Comparison of ENCODE assay signal across 17 cellular contexts in genomic region chr1:8844421-8845063, GRCh38. TPM values are rescaled to one million over a fixed set of nuclear protein-coding genes. Genes with fewer than 3 reads are reported as not detected.
DNase-seq lines count a peak whose midpoint lies in the region; ATAC-seq and TF ChIP-seq lines count a peak whose summit lies in the region.
"Had no signal": no experiment of that assay in that cellular context is flagged by ENCODE, and none has a peak within 500 bp of the region (broad histone marks: within the 10 kb centered on the region; RNA-seq: fewer than 3 reads in every experiment).

No MANE protein-coding gene starts in this region.

- TF ChIP-seq CTCF in heart left ventricle (IDR thresholded peaks at IDR 0.05) (no peak), sigmoid colon (IDR thresholded peaks at IDR 0.05) (no peak)

- 31 to 52% (median 43%) methylated on average over 10 of the region's 10 CpGs for WGBS in heart left ventricle, 4 donors
- WGBS in sigmoid colon, 2 donors: 68 to 70% methylated on average over 10 of the region's 10 CpGs

- intact Hi-C loops in heart left ventricle (cut with DNase I) (loop anchor here in 9 of 10 donors (5.0 to 10.0 kb wide), 8 partner anchors 32 to 860 kb away; no protein-coding TSS in a partner anchor), sigmoid colon (cut with DNase I) (loop anchor here (5.0 kb wide), 1 partner anchor 117 kb away; no protein-coding TSS in a partner anchor)

- H3K27me3 ChIP-seq in SJCRH30 (no peaks in the 10 kb centered on the region), heart left ventricle (no peaks in the 10 kb centered on the region), sigmoid colon (no peaks in the 10 kb centered on the region)
- H3K27me3 ChIP-seq: pancreas had no signal

- H3K4me1 ChIP-seq in SJCRH30: peaks cover 26% of the 10 kb centered on the region
- peaks cover 0 to 35% (median 20%) of the 10 kb centered on the region in 12 donors for H3K4me1 ChIP-seq in heart left ventricle
- peaks cover 0 to 21% (median 6%) of the 10 kb centered on the region in 4 donors for H3K4me1 ChIP-seq in sigmoid colon

- no peak for TF ChIP-seq POLR2A in heart left ventricle (IDR thresholded peaks at IDR 0.05)
- no peak for TF ChIP-seq POLR2A in sigmoid colon (IDR thresholded peaks at IDR 0.05)

- DNase-seq in NCI-H1694 treated with DMSO at 0.1 percent for 48 hours (lab: John Stamatoyannopoulos, UW): peak; percentile 50
- peak; percentile 94 to 97 for DNase-seq in SJCRH30
- peak in 4 of 5 donors; percentile 43 to 64 (median 54) for DNase-seq in heart left ventricle
- DNase-seq in sigmoid colon: peak; percentile 79
- no peak for DNase-seq in NCI-H146 (lab: John Stamatoyannopoulos, UW)
- DNase-seq in activated effector memory CD4-positive, alpha-beta T cell treated with Interleukin-2 at 50 U/mL for 16 hours: no peak
- DNase-seq: activated B cell treated with CpG ODN at 0.5 μM for 24 hours; activated T-cell treated with anti-CD3 and anti-CD28 coated beads, Interleukin-2, amount 50 U/mL, for 48 hours; AML-193; Karpas-422; NCI-H1105; NCI-H2227 treated with DMSO at 0.1 percent for 48 hours; pancreas; stimulated activated CD8-positive, alpha-beta memory T cell treated with anti-CD3 and anti-CD28 coated beads, Interleukin-4, amount 100 ng/mL, for 48 hours had no signal

- TF ChIP-seq EP300 in sigmoid colon (IDR thresholded peaks at IDR 0.05): no peak

- H3K36me3 ChIP-seq in SJCRH30 (no peaks in the 10 kb centered on the region), heart left ventricle (no peaks in the 10 kb centered on the region), sigmoid colon (no peaks in the 10 kb centered on the region)
- H3K36me3 ChIP-seq: pancreas had no signal

- H3K9me3 ChIP-seq in SJCRH30 (replicated peaks) (no peaks in the 10 kb centered on the region; the same call in 1 of the 2 replicates), heart left ventricle (no peaks in the 10 kb centered on the region), sigmoid colon (no peaks in the 10 kb centered on the region)
- H3K9me3 ChIP-seq: pancreas had no signal

- ATAC-seq in heart left ventricle (peak in 3 of 4 donors; percentile 29 to 54 (median 50)), GM18861 (IDR thresholded peaks at IDR 0.05; ENCODE audit: unreplicated experiment) (no peak)
- ATAC-seq: activated naive CD4-positive, alpha-beta T cell treated with anti-CD3 and anti-CD28 coated beads, Interleukin-2, amount 50 U/mL, for 72 hours; pancreas had no signal

- H3K4me3 ChIP-seq in SJCRH30: no peak overlapping the region
- peak overlapping the region in 1 of 12 donors; percentile 10 for H3K4me3 ChIP-seq in heart left ventricle
- no peak overlapping the region for H3K4me3 ChIP-seq in sigmoid colon
- H3K4me3 ChIP-seq: coronary artery, pancreas had no signal

- H3K27ac ChIP-seq in SJCRH30 (peak overlapping the region; percentile 18), heart left ventricle (peak overlapping the region in 2 of 12 donors; percentile 18 to 46), sigmoid colon (no peak overlapping the region)
- H3K27ac ChIP-seq: coronary artery, pancreas had no signal

RNA-seq across cellular contexts. Expression of gene RERE, which starts 27.1 kb away (rescaled TPM):
- 47.4 and 58.6 TPM in 2 replicates for total RNA-seq in SJCRH30 (2014; rRNA removed; shearing (Covaris generic))
- total RNA-seq in heart left ventricle: 100 to 1,000 TPM in 8 of 9 donors, 10 to 100 TPM in 1; 65.9 to 236 (median 135) TPM
- polyA plus RNA-seq in heart left ventricle: 100 to 1,000 TPM in 1 of 2 donors, 10 to 100 TPM in 1; 53.5 to 120 TPM
- 100 to 1,000 TPM in 2 of 4 donors, 10 to 100 TPM in 2; 90.6 to 148 (median 124) TPM for total RNA-seq in sigmoid colon
- polyA plus RNA-seq in sigmoid colon: 10 to 100 TPM; 19.2 to 43.2 (median 27.5) TPM

RNA-seq across cellular contexts. Expression of gene ENO1, which starts 33.9 kb away (rescaled TPM):
- 2,596 and 2,758 TPM in 2 replicates for total RNA-seq in SJCRH30 (2014; rRNA removed; shearing (Covaris generic))
- total RNA-seq in heart left ventricle (100 to 1,000 TPM in 8 of 9 donors, 10 to 100 TPM in 1; 92.2 to 557 (median 174) TPM), sigmoid colon (100 to 1,000 TPM; 265 to 324 (median 300) TPM)
- polyA plus RNA-seq in heart left ventricle (100 to 1,000 TPM in 1 of 2 donors, 10 to 100 TPM in 1; 71.1 to 547 TPM), sigmoid colon (100 to 1,000 TPM; 344 to 968 (median 364) TPM)

Comparison
In these comparisons a context has a peak if more than half of its experiments do, and no peak if none do; other contexts are left out.
1. DNase-seq: peak in NCI-H1694 treated with DMSO at 0.1 percent for 48 hours (single experiment), SJCRH30 (2 of 2), heart left ventricle (4 of 5) and sigmoid colon (single experiment); none in NCI-H146 (single experiment) and activated effector memory CD4-positive, alpha-beta T cell treated with Interleukin-2 at 50 U/mL for 16 hours (single experiment).